9 cellular contexts compared by ENCODE assay signal in the genomic region with DNA sequence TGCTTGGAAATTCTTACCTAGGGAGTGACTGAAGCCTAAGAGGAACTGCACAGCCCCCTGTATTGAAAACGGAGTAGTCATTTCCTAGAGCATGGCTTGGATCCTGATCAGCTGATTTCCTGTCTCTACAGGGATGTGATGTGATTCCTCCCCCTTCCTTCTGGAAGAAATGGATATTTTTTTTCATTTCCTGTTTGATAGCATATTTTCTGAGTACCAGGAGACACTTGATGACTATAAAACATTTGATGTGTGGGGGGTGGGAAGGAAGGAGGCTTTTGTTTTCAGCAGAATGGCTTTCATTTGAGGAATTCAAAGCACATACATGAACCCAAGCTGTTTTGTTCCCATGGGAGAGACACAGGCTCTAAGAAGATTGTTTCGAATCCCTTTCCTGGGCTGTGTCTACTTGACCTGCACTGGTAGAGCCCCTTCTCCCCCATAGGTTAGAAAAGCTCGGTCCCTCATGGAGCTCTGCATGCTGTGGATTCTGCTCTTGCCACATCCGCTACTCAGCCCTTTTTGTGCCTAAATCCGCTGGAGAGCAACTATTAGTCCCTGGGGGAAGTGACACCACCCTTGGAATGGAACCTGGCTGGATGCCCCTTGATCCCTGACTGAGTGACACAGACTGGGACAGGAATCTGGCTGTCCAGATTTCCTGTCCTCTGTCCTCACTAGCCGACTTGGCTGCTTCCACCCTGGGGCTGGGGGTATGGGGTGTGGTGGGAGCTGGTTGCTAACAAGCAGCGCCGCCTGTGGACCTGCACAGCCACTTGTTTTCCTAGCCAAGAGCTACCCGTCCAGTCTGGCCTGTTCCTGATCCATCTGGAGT.
A peak's percentile ranks its signal among the peaks of the same experiment; 100 is the strongest.
DNase-seq lines count a peak whose midpoint lies in the region; ATAC-seq and TF ChIP-seq lines count a peak whose summit lies in the region.
"Had no signal": no experiment of that assay in that cellular context is flagged by ENCODE, and none has a peak within 500 bp of the region (broad histone marks: within the 10 kb centered on the region; RNA-seq: fewer than 3 reads in every experiment).

No MANE protein-coding gene starts in this region.

- no peak for ATAC-seq in activated T-cell treated with anti-CD3 and anti-CD28 coated beads, Interleukin-2, amount 50 U/mL, for 72 hours (replicated peaks in 1 of 2)
- ATAC-seq in HG02973 (IDR thresholded peaks at IDR 0.05; ENCODE audit: unreplicated experiment) (no peak), GM19467 (IDR thresholded peaks at IDR 0.05; ENCODE audit: unreplicated experiment) (no peak)

- intact Hi-C loops in vagina (cut with DNase I), result no loop called here

- TF ChIP-seq CTCF in vagina (IDR thresholded peaks at IDR 0.05), result no peak

- no peak overlapping the region for H3K4me3 ChIP-seq in vagina

- no peaks in the 10 kb centered on the region for H3K27me3 ChIP-seq in vagina

- H3K36me3 Mint-ChIP-seq in activated T-cell treated with anti-CD3 and anti-CD28 coated beads, Interleukin-2, amount 50 U/mL, for 72 hours (ENCODE audit: insufficient read depth in 2 of 2), result no peaks in the 10 kb centered on the region

- no peaks in the 10 kb centered on the region for H3K27me3 Mint-ChIP-seq in activated T-cell treated with anti-CD3 and anti-CD28 coated beads, Interleukin-2, amount 50 U/mL, for 72 hours (ENCODE audit: low read depth)

- no peak overlapping the region for H3K4me3 Mint-ChIP-seq in activated T-cell treated with anti-CD3 and anti-CD28 coated beads, Interleukin-2, amount 50 U/mL, for 72 hours
- H3K4me3 Mint-ChIP-seq: T-helper 1 cell treated with Interleukin-12 subunit alpha and Interleukin-12 subunit beta and Interleukin-4 antibody, amounts not matched to agents 30 μg/mL and 1 μg/mL, for 36 hours had no signal

- H3K27ac ChIP-seq in vagina, result peak overlapping the region; percentile 62

- H3K9me3 ChIP-seq in vagina, result no peaks in the 10 kb centered on the region

- H3K27ac Mint-ChIP-seq in activated T-cell treated with anti-CD3 and anti-CD28 coated beads, Interleukin-2, amount 50 U/mL, for 72 hours, result no peak overlapping the region
- H3K27ac Mint-ChIP-seq: T-helper 1 cell treated with Interleukin-12 subunit alpha and Interleukin-12 subunit beta and Interleukin-4 antibody, amounts not matched to agents 30 μg/mL and 1 μg/mL, for 36 hours had no signal

- peak; percentile 71 for DNase-seq in A172 (ENCODE audit: low spot score)
- peak; percentile 14 for DNase-seq in NCI-H1417 treated with DMSO at 0.1 percent for 48 hours (lab: John Stamatoyannopoulos, UW)
- peak; percentile 98 for DNase-seq in dermis blood vessel endothelial cell
- DNase-seq in lung microvascular endothelial cell (ENCODE audit: low read depth in 2 of 2), result peak; percentile 95 to 100
- no peak for DNase-seq in vagina (ENCODE audit: extremely low spot score in 2 of 2)
- DNase-seq in activated T-cell treated with anti-CD3 and anti-CD28 coated beads, Interleukin-2, amount 50 U/mL, for 72 hours, result no peak

- no peak for TF ChIP-seq POLR2A in vagina (IDR thresholded peaks at IDR 0.05)

- H3K4me1 ChIP-seq in vagina, result peaks cover 51% of the 10 kb centered on the region

- no peaks in the 10 kb centered on the region for H3K4me1 Mint-ChIP-seq in activated T-cell treated with anti-CD3 and anti-CD28 coated beads, Interleukin-2, amount 50 U/mL, for 72 hours (ENCODE audit: low read depth)

- no peaks in the 10 kb centered on the region for H3K36me3 ChIP-seq in vagina

- no peaks in the 10 kb centered on the region for H3K9me3 Mint-ChIP-seq in activated T-cell treated with anti-CD3 and anti-CD28 coated beads, Interleukin-2, amount 50 U/mL, for 72 hours
- H3K9me3 Mint-ChIP-seq: T-helper 1 cell treated with Interleukin-12 subunit alpha and Interleukin-12 subunit beta and Interleukin-4 antibody, amounts not matched to agents 30 μg/mL and 1 μg/mL, for 36 hours had no signal

Comparison
In these comparisons a context has a peak if more than half of its experiments do, and no peak if none do; other contexts are left out.
1. DNase-seq: peak in A172 (single experiment), NCI-H1417 treated with DMSO at 0.1 percent for 48 hours (single experiment), dermis blood vessel endothelial cell (single experiment) and lung microvascular endothelial cell (2 of 2); none in vagina (0 of 2) and activated T-cell treated with anti-CD3 and anti-CD28 coated beads, Interleukin-2, amount 50 U/mL, for 72 hours (0 of 2).